Comparison of ENCODE assay signal across 28 cellular contexts in genomic region chr5:43859309-43859708, GRCh38.
"Had no signal": no experiment of that assay in that cellular context is flagged by ENCODE, and none has a peak within 500 bp of the region (broad histone marks: within the 10 kb centered on the region; RNA-seq: fewer than 3 reads in every experiment).

No MANE protein-coding gene starts in this region.

- H3K4me3 ChIP-seq: ascending aorta, cardiac muscle cell had no signal

- H3K36me3 ChIP-seq: ascending aorta, cardiac muscle cell, WERI-Rb-1 had no signal

- H3K27me3 ChIP-seq: ascending aorta, cardiac muscle cell had no signal

- H3K4me1 ChIP-seq: ascending aorta had no signal

- H3K27ac ChIP-seq: ascending aorta, cardiac muscle cell, WERI-Rb-1 had no signal

- DNase-seq: activated CD4-positive, alpha-beta memory T cell treated with anti-CD3 and anti-CD28 coated beads, Interleukin-2, amount 10 ng/mL, durations not matched to agents 7 days and 5 days; activated CD4-positive, alpha-beta T cell treated with anti-CD3 and anti-CD28 coated beads for 1 hour; activated CD4-positive, alpha-beta T cell treated with anti-CD3 and anti-CD28 coated beads for 36 hours; activated CD4-positive, alpha-beta T cell treated with anti-CD3 and anti-CD28 coated beads for 48 hours; activated CD4-positive, alpha-beta T cell treated with anti-CD3 and anti-CD28 coated beads, Interleukin-2, amount 10 ng/mL, durations not matched to agents 7 days and 5 days; activated CD4-positive, alpha-beta T cell treated with anti-CD3 and anti-CD28 coated beads, Interleukin-2, amount 50 U/mL, for 48 hours; activated CD4-positive, CD25-positive, alpha-beta regulatory T cell; activated CD8-positive, alpha-beta memory T cell treated with anti-CD3 and anti-CD28 coated beads for 24 hours; activated CD8-positive, alpha-beta memory T cell treated with anti-CD3 and anti-CD28 coated beads, Interleukin-2, amount 10 ng/mL, durations not matched to agents 7 days and 5 days; activated CD8-positive, alpha-beta memory T cell treated with anti-CD3 and anti-CD28 coated beads, Interleukin-2, amount 50 U/mL, for 48 hours; activated CD8-positive, alpha-beta T cell treated with anti-CD3 and anti-CD28 coated beads, Interleukin-2, amount 10 ng/mL, durations not matched to agents 7 days and 5 days; activated effector memory CD4-positive, alpha-beta T cell treated with Interleukin-2 at 50 U/mL for 16 hours; activated gamma-delta T cell; activated naive CD4-positive, alpha-beta T cell treated with anti-CD3 and anti-CD28 coated beads, Interleukin-2, amount 10 ng/mL, durations not matched to agents 7 days and 5 days; activated naive CD4-positive, alpha-beta T cell treated with Interleukin-2 at 50 U/mL for 16 hours; activated naive CD8-positive, alpha-beta T cell treated with anti-CD3 and anti-CD28 coated beads, Interleukin-2, amount 10 ng/mL, durations not matched to agents 7 days and 5 days; activated naive CD8-positive, alpha-beta T cell treated with anti-CD3 and anti-CD28 coated beads, Interleukin-2, amount 50 U/mL, for 24 hours; activated T-cell treated with anti-CD3 and anti-CD28 coated beads, Interleukin-2, amount 50 U/mL, for 24 hours; activated T-cell treated with anti-CD3 and anti-CD28 coated beads, Interleukin-2, amount 50 U/mL, for 48 hours; amygdala; anterior cingulate cortex; caudate nucleus; cerebellar nuclear complex; T-helper 2 cell; T-helper 9 cell; WERI-Rb-1 had no signal
